ENCODE assay signal across 7 cellular contexts in genomic region chr4:22129454-22130075, GRCh38.
DNase-seq lines count a peak whose midpoint lies in the region; TF ChIP-seq lines count a peak whose summit lies in the region.

No MANE protein-coding gene starts in this region.

- no peak overlapping the region for H3K27ac ChIP-seq in DOHH2 (ENCODE audit: low read depth, low read length)

- H3K4me2 ChIP-seq in DOHH2 (ENCODE audit: low read length), result no peak overlapping the region

- H3K79me2 ChIP-seq in DOHH2 (ENCODE audit: control insufficient read depth, low read length), result no peaks in the 10 kb centered on the region

- no peaks in the 10 kb centered on the region for H3K9me3 ChIP-seq in DOHH2 (ENCODE audit: control insufficient read depth, insufficient read depth, low read length)

- DNase-seq in HPDE6-E6E7 (ENCODE audit: extremely low spot score) (peak; percentile 9), SW480 (ENCODE audit: low spot score) (peak; percentile 18), iPS DF 19.7 (ENCODE audit: low read depth, low spot score) (peak; percentile 50), GOT3 (lab: John Stamatoyannopoulos, UW) (no peak), NCI-H2029 (lab: John Stamatoyannopoulos, UW) (no peak)
- DNase-seq in effector CD4-positive, alpha-beta T cell, result no peak

- peak; percentile 55 for TF ChIP-seq CTCF in DOHH2 (IDR thresholded peaks at IDR 0.05; ENCODE audit: low read depth, low read length, poor library complexity, severe bottlenecking)

- H3K4me1 ChIP-seq in DOHH2 (ENCODE audit: control insufficient read depth, low read length), result no peaks in the 10 kb centered on the region

- H3F3A ChIP-seq in DOHH2 (ENCODE audit: control insufficient read depth, insufficient read depth), result no peaks in the 10 kb centered on the region

- H3K4me3 ChIP-seq in DOHH2 (ENCODE audit: low read length), result no peak overlapping the region

- no peaks in the 10 kb centered on the region for H4K20me1 ChIP-seq in DOHH2 (ENCODE audit: control insufficient read depth, insufficient read depth, low read depth, low read length)

- no peaks in the 10 kb centered on the region for H3K27me3 ChIP-seq in DOHH2 (ENCODE audit: control insufficient read depth, low read length)

- H3K36me3 ChIP-seq in DOHH2 (ENCODE audit: control insufficient read depth, low read length), result no peaks in the 10 kb centered on the region

- H3K9me2 ChIP-seq in DOHH2 (replicated peaks; ENCODE audit: control insufficient read depth, low read length), result no peaks in the 10 kb centered on the region

Comparison
In these comparisons a context has a peak if more than half of its experiments do, and no peak if none do; other contexts are left out.
1. DNase-seq: peak in HPDE6-E6E7 (single experiment), SW480 (single experiment) and iPS DF 19.7 (single experiment); none in GOT3 (single experiment), effector CD4-positive, alpha-beta T cell (single experiment) and NCI-H2029 (single experiment).